In the genomic region with DNA sequence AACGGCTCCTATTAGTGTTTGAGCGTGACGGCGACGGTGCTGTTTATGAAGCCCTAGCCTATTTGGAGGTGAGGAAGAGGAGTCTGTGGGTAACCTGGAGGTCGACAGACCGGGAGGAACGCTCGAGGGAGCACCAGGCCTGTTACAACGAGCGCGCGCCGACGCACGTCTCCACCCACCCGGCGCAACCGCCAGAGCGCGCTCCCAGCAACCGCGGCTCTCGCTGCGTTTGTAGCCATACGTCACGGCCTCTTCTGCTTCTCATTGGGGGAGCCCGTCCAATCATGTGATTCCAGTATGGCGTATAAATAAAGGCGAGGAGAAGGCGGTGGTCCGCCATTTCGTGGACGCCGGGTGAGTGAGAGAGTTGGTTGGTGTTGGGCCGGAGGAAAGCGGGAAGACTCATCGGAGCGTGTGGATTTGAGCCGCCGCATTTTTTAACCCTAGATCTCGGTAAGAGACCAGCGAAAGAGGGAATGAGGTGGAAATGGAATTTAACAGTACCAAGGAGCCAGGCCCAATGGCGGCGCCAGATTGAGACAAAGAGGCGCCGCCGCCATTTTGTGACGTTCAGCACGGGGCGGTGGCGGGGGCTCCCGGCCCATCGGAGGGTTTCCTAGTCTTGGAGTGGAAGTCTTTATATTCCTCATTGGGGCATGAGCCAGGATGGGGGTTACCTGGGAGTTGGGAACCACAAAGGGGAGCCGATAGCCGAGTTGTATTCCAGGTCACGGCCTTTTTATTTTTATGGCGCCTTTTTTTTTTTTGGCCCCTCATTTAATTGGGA, we compare ENCODE assay signal across 1 cellular context.
TF ChIP-seq lines count a peak whose summit lies in the region.

A gene (plus strand): TSS at position 334 of the 787 bp plus-strand sequence. CDS start 2,401 bp downstream, outside the sequence.

TF ChIP-seq in HepG2, 621 proteins besides CTCF, POLR2A, EP300 and RAD21 (continued from another document and continues in another):
- peak; percentile 67; the same call in 1 of the 2 replicates for TF ChIP-seq TEAD2 (CRISPR knock-in tag; IDR thresholded peaks at IDR 0.05)
- no peak for TF ChIP-seq KAT2B (IDR thresholded peaks at IDR 0.05; ENCODE audit: borderline replicate concordance, low read depth, low read length)
- TF ChIP-seq KDM6A (CRISPR knock-in tag; IDR thresholded peaks at IDR 0.05; ENCODE audit: low read depth), result 0 out of 2 replicates have a peak, but pooled peaks have one; percentile 26
- no peak; the same call in 1 of the 2 replicates for TF ChIP-seq ZBTB3 (CRISPR knock-in tag; IDR thresholded peaks at IDR 0.05; ENCODE audit: borderline replicate concordance, low read depth)
- TF ChIP-seq, protein P1, sequence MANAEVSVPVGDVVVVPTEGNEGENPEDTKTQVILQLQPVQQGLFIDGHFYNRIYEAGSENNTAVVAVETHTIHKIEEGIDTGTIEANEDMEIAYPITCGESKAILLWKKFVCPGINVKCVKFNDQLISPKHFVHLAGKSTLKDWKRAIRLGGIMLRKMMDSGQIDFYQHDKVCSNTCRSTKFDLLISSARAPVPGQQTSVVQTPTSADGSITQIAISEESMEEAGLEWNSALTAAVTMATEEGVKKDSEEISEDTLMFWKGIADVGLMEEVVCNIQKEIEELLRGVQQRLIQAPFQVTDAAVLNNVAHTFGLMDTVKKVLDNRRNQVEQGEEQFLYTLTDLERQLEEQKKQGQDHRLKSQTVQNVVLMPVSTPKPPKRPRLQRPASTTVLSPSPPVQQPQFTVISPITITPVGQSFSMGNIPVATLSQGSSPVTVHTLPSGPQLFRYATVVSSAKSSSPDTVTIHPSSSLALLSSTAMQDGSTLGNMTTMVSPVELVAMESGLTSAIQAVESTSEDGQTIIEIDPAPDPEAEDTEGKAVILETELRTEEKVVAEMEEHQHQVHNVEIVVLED (CRISPR knock-in tag; IDR thresholded peaks at IDR 0.05; ENCODE audit: borderline replicate concordance), result peak; percentile 94
- TF ChIP-seq ZNF652 (CRISPR knock-in tag; IDR thresholded peaks at IDR 0.05; ENCODE audit: borderline replicate concordance, low read depth), result no peak; the same call in 1 of the 2 replicates
- TF ChIP-seq XRCC5 (optimal IDR thresholded peaks at IDR 0.05; ENCODE audit: low read length), result peak; percentile 87
- TF ChIP-seq FOXO1 (CRISPR knock-in tag; IDR thresholded peaks at IDR 0.05), result peak; percentile 60
- TF ChIP-seq ARNT (IDR thresholded peaks at IDR 0.05), result no peak
- no peak for TF ChIP-seq ZFP36 (IDR thresholded peaks at IDR 0.05; ENCODE audit: borderline replicate concordance, low read depth, low read length, partially characterized antibody)
- peak; percentile 94 for TF ChIP-seq NFYB (CRISPR knock-in tag; IDR thresholded peaks at IDR 0.05)
- no peak; the same call in 1 of the 2 replicates for TF ChIP-seq ZNF589 (CRISPR knock-in tag; conservative IDR thresholded peaks at IDR 0.05)
- TF ChIP-seq ZNF546 (CRISPR knock-in tag; conservative IDR thresholded peaks at IDR 0.05), result no peak
- peak; percentile 84 for TF ChIP-seq GATAD1 (CRISPR knock-in tag; IDR thresholded peaks at IDR 0.05)
- TF ChIP-seq ZNF629 (CRISPR knock-in tag; conservative IDR thresholded peaks at IDR 0.05), result no peak; the same call in 1 of the 2 replicates
- TF ChIP-seq ZNF607 (CRISPR knock-in tag; IDR thresholded peaks at IDR 0.05; ENCODE audit: borderline replicate concordance), result peak; percentile 79
- TF ChIP-seq, protein P2, sequence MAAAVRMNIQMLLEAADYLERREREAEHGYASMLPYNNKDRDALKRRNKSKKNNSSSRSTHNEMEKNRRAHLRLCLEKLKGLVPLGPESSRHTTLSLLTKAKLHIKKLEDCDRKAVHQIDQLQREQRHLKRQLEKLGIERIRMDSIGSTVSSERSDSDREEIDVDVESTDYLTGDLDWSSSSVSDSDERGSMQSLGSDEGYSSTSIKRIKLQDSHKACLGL (CRISPR knock-in tag; IDR thresholded peaks at IDR 0.05), result peak; percentile 70; the same call in 1 of the 2 replicates
- TF ChIP-seq HOXA5 (CRISPR knock-in tag; IDR thresholded peaks at IDR 0.05), result peak; percentile 96; the same call in 1 of the 2 replicates
- TF ChIP-seq SMARCE1 (IDR thresholded peaks at IDR 0.05; ENCODE audit: borderline replicate concordance), result no peak
- no peak; the same call in none of the 2 replicates for TF ChIP-seq FOXA3 (CRISPR knock-in tag; IDR thresholded peaks at IDR 0.05)
- TF ChIP-seq ZBTB8A (CRISPR knock-in tag; IDR thresholded peaks at IDR 0.05; ENCODE audit: borderline replicate concordance, low read depth), result peak; percentile 87
- peak; percentile 85; the same call in 1 of the 2 replicates for TF ChIP-seq ZNF552 (CRISPR knock-in tag; IDR thresholded peaks at IDR 0.05; ENCODE audit: borderline replicate concordance)
- peak; percentile 99 for TF ChIP-seq ZNF350 (CRISPR knock-in tag; IDR thresholded peaks at IDR 0.05; ENCODE audit: borderline replicate concordance, low read depth)
- TF ChIP-seq, protein P3, sequence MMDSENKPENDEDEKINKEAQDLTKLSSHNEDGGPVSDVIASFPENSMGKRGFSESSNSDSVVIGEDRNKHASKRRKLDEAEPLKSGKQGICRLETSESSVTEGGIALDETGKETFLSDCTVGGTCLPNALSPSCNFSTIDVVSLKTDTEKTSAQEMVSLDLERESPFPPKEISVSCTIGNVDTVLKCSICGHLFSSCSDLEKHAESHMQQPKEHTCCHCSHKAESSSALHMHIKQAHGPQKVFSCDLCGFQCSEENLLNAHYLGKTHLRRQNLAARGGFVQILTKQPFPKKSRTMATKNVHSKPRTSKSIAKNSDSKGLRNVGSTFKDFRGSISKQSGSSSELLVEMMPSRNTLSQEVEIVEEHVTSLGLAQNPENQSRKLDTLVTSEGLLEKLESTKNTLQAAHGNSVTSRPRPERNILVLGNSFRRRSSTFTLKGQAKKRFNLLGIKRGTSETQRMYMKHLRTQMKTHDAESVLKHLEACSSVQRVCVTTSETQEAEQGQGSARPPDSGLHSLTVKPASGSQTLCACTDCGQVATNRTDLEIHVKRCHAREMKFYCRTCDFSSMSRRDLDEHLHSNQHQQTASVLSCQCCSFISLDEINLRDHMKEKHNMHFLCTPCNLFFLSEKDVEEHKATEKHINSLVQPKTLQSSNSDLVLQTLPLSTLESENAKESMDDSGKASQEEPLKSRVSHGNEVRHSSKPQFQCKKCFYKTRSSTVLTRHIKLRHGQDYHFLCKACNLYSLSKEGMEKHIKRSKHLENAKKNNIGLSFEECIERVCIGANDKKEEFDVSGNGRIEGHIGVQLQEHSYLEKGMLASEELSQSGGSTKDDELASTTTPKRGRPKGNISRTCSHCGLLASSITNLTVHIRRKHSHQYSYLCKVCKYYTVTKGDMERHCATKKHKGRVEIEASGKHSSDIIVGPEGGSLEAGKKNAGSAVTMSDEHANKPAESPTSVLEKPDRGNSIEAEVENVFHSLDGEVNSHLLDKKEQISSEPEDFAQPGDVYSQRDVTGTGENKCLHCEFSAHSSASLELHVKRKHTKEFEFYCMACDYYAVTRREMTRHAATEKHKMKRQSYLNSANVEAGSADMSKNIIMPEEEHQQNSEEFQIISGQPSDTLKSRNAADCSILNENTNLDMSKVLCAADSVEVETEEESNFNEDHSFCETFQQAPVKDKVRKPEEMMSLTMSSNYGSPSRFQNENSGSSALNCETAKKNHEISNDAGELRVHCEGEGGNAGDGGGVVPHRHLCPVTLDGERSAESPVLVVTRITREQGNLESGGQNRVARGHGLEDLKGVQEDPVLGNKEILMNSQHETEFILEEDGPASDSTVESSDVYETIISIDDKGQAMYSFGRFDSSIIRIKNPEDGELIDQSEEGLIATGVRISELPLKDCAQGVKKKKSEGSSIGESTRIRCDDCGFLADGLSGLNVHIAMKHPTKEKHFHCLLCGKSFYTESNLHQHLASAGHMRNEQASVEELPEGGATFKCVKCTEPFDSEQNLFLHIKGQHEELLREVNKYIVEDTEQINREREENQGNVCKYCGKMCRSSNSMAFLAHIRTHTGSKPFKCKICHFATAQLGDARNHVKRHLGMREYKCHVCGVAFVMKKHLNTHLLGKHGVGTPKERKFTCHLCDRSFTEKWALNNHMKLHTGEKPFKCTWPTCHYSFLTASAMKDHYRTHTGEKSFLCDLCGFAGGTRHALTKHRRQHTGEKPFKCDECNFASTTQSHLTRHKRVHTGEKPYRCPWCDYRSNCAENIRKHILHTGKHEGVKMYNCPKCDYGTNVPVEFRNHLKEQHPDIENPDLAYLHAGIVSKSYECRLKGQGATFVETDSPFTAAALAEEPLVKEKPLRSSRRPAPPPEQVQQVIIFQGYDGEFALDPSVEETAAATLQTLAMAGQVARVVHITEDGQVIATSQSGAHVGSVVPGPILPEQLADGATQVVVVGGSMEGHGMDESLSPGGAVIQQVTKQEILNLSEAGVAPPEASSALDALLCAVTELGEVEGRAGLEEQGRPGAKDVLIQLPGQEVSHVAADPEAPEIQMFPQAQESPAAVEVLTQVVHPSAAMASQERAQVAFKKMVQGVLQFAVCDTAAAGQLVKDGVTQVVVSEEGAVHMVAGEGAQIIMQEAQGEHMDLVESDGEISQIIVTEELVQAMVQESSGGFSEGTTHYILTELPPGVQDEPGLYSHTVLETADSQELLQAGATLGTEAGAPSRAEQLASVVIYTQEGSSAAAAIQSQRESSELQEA (CRISPR knock-in tag; IDR thresholded peaks at IDR 0.05; ENCODE audit: not compliant biosample characterization), result no peak
- TF ChIP-seq, protein P4, sequence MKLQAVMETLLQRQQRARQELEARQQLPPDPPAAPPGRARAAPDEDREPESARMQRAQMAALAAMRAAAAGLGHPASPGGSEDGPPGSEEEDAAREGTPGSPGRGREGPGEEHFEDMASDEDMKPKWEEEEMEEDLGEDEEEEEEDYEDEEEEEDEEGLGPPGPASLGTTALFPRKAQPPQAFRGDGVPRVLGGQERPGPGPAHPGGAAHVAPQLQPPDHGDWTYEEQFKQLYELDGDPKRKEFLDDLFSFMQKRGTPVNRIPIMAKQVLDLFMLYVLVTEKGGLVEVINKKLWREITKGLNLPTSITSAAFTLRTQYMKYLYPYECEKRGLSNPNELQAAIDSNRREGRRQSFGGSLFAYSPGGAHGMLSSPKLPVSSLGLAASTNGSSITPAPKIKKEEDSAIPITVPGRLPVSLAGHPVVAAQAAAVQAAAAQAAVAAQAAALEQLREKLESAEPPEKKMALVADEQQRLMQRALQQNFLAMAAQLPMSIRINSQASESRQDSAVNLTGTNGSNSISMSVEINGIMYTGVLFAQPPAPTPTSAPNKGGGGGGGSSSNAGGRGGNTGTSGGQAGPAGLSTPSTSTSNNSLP (IDR thresholded peaks at IDR 0.05; ENCODE audit: low read depth, low read length), result peak; percentile 64; the same call in 1 of the 2 replicates
- no peak for TF ChIP-seq HNRNPK (IDR thresholded peaks at IDR 0.05; ENCODE audit: low read depth, low read length, poor library complexity, severe bottlenecking)
- TF ChIP-seq KLF9 (CRISPR knock-in tag; IDR thresholded peaks at IDR 0.05; ENCODE audit: low read depth), result 0 out of 2 replicates have a peak, but pooled peaks have one; percentile 78
- TF ChIP-seq ZNF326 (CRISPR knock-in tag; IDR thresholded peaks at IDR 0.05; ENCODE audit: borderline replicate concordance), result no peak
- TF ChIP-seq, protein P5, sequence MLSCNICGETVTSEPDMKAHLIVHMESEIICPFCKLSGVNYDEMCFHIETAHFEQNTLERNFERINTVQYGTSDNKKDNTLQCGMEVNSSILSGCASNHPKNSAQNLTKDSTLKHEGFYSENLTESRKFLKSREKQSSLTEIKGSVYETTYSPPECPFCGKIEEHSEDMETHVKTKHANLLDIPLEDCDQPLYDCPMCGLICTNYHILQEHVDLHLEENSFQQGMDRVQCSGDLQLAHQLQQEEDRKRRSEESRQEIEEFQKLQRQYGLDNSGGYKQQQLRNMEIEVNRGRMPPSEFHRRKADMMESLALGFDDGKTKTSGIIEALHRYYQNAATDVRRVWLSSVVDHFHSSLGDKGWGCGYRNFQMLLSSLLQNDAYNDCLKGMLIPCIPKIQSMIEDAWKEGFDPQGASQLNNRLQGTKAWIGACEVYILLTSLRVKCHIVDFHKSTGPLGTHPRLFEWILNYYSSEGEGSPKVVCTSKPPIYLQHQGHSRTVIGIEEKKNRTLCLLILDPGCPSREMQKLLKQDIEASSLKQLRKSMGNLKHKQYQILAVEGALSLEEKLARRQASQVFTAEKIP (CRISPR knock-in tag; IDR thresholded peaks at IDR 0.05; ENCODE audit: borderline replicate concordance), result no peak
- TF ChIP-seq, protein P6, sequence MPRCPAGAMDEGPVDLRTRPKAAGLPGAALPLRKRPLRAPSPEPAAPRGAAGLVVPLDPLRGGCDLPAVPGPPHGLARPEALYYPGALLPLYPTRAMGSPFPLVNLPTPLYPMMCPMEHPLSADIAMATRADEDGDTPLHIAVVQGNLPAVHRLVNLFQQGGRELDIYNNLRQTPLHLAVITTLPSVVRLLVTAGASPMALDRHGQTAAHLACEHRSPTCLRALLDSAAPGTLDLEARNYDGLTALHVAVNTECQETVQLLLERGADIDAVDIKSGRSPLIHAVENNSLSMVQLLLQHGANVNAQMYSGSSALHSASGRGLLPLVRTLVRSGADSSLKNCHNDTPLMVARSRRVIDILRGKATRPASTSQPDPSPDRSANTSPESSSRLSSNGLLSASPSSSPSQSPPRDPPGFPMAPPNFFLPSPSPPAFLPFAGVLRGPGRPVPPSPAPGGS (CRISPR knock-in tag; IDR thresholded peaks at IDR 0.05), result peak; percentile 24; the same call in 1 of the 2 replicates
- TF ChIP-seq RFX3 (CRISPR knock-in tag; IDR thresholded peaks at IDR 0.05), result peak; percentile 31; the same call in 1 of the 2 replicates
- TF ChIP-seq, protein P7, sequence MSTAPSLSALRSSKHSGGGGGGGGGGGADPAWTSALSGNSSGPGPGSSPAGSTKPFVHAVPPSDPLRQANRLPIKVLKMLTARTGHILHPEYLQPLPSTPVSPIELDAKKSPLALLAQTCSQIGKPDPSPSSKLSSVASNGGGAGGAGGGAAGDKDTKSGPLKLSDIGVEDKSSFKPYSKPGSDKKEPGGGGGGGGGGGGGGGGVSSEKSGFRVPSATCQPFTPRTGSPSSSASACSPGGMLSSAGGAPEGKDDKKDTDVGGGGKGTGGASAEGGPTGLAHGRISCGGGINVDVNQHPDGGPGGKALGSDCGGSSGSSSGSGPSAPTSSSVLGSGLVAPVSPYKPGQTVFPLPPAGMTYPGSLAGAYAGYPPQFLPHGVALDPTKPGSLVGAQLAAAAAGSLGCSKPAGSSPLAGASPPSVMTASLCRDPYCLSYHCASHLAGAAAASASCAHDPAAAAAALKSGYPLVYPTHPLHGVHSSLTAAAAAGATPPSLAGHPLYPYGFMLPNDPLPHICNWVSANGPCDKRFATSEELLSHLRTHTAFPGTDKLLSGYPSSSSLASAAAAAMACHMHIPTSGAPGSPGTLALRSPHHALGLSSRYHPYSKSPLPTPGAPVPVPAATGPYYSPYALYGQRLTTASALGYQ (CRISPR knock-in tag; IDR thresholded peaks at IDR 0.05), result no peak
- TF ChIP-seq ZMYM4 (CRISPR knock-in tag; IDR thresholded peaks at IDR 0.05), result peak; percentile 99
- TF ChIP-seq, protein P8, sequence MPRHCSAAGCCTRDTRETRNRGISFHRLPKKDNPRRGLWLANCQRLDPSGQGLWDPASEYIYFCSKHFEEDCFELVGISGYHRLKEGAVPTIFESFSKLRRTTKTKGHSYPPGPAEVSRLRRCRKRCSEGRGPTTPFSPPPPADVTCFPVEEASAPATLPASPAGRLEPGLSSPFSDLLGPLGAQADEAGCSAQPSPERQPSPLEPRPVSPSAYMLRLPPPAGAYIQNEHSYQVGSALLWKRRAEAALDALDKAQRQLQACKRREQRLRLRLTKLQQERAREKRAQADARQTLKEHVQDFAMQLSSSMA (CRISPR knock-in tag; IDR thresholded peaks at IDR 0.05), result peak; percentile 56; the same call in 1 of the 2 replicates
- no peak for TF ChIP-seq MAFF (IDR thresholded peaks at IDR 0.05; ENCODE audit: low read depth, low read length)
- peak; percentile 73; the same call in 1 of the 2 replicates for TF ChIP-seq ZNF446 (CRISPR knock-in tag; IDR thresholded peaks at IDR 0.05)
- TF ChIP-seq SIX1 (CRISPR knock-in tag; IDR thresholded peaks at IDR 0.05; ENCODE audit: borderline replicate concordance), result peak; percentile 10; the same call in 1 of the 2 replicates
- TF ChIP-seq U2AF2 (IDR thresholded peaks at IDR 0.05; ENCODE audit: low read depth, low read length), result peak; percentile 87; the same call in 1 of the 2 replicates
- peak; percentile 92; the same call in 1 of the 2 replicates for TF ChIP-seq ZNF614 (CRISPR knock-in tag; IDR thresholded peaks at IDR 0.05; ENCODE audit: borderline replicate concordance)
